ENCODE assay signal across 10 cellular contexts in the genomic region with DNA sequence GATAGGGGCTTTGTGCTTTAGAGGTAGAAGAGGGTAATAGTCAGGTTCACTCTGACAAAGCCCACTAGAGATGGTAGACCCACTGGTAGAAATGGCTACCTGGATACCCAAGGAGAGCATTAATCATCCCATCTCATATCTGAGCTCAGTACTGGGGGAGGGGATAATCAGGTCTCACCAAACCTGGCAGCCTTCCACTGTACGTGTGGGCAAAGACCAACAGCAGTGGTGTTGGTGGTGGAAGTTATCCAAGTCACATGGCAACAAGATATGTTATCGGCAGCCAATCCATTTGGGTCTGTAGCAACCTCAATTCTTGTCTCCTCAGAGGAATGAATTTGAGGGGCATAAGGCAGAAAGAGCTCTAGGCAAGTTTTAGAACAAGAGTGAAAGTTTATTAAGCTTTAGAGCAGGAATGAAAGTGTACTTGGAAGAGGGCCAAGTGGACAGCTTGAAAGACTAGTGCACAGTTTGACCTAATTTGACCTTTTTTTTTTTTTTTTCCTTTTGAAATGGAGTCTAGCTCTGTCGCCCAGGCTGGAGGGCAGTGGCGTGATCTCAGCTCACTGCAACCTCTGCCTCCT.
A peak's percentile ranks its signal among the peaks of the same experiment; 100 is the strongest.
DNase-seq lines count a peak whose midpoint lies in the region; ATAC-seq and TF ChIP-seq lines count a peak whose summit lies in the region.
"Had no signal": no experiment of that assay in that cellular context is flagged by ENCODE, and none has a peak within 500 bp of the region (broad histone marks: within the 10 kb centered on the region; RNA-seq: fewer than 3 reads in every experiment).

No MANE protein-coding gene starts in this region.

- H2BK120ac ChIP-seq in mesenchymal stem cell (ENCODE audit: low read depth, low read length) (no peak overlapping the region), neuronal stem cell (ENCODE audit: low read depth, low read length) (no peak overlapping the region)

- dilution Hi-C loops in mammary epithelial cell (cut with HindIII; ENCODE audit: low sequenced_read_pairs) = no loop called here

- DNase-seq in DMS 273 (lab: John Stamatoyannopoulos, UW; ENCODE audit: unreplicated experiment) (peak; percentile 89), mammary epithelial cell (peak; percentile 71), mesenchymal stem cell (peak; percentile 20), neuronal stem cell (ENCODE audit: low spot score) (no peak), SW 1271 (lab: John Stamatoyannopoulos, UW) (no peak)
- no peak for DNase-seq in activated CD8-positive, alpha-beta memory T cell treated with anti-CD3 and anti-CD28 coated beads, Interleukin-2, amount 50 U/mL, for 48 hours
- DNase-seq: effector memory CD8-positive, alpha-beta T cell; uterus had no signal

- H3K4ac ChIP-seq in mesenchymal stem cell (ENCODE audit: low read depth in 1 of 2, low read length in 2 of 2) = no peak overlapping the region
- no peak overlapping the region for H3K4ac ChIP-seq in neuronal stem cell (ENCODE audit: low read length)

- H3K4me1 ChIP-seq in KMS-11 (ENCODE audit: low read depth, poor library complexity, severe bottlenecking) (peaks cover 32% of the 10 kb centered on the region), mammary epithelial cell (ENCODE audit: insufficient read depth, low read length) (peaks cover 21% of the 10 kb centered on the region), mesenchymal stem cell (ENCODE audit: control insufficient read depth, insufficient read depth, low read depth, low read length) (peaks cover 6% of the 10 kb centered on the region), neuronal stem cell (ENCODE audit: control insufficient read depth in 2 of 2, insufficient read depth in 1 of 2, low read depth in 1 of 2, low read length in 2 of 2) (no peaks in the 10 kb centered on the region)
- H3K4me1 ChIP-seq: uterus had no signal

- H3K4me3 ChIP-seq in KMS-11 (IDR thresholded peaks at IDR 0.05; ENCODE audit: insufficient read depth, low read depth, low read length) = peak overlapping the region; percentile 7
- no peak overlapping the region for H3K4me3 ChIP-seq in mammary epithelial cell (replicated peaks in 1 of 3; ENCODE audit: insufficient read depth in 1 of 3, low read depth in 2 of 3, low read length in 3 of 3)
- no peak overlapping the region for H3K4me3 ChIP-seq in mesenchymal stem cell (ENCODE audit: insufficient read depth in 1 of 2, low read depth in 1 of 2, low read length in 2 of 2)
- H3K4me3 ChIP-seq in neuronal stem cell (ENCODE audit: low read length in 2 of 2) = no peak overlapping the region
- H3K4me3 ChIP-seq: uterus had no signal

- no TSS peak for BruUV-seq in mammary epithelial cell (replicated peaks; lab: Mats Ljungman, UMichigan)

- H3K36me3 ChIP-seq in KMS-11 (ENCODE audit: insufficient read depth) (no peaks in the 10 kb centered on the region), mammary epithelial cell (ENCODE audit: insufficient read depth, low read length) (no peaks in the 10 kb centered on the region), mesenchymal stem cell (ENCODE audit: control insufficient read depth in 1 of 2, insufficient read depth in 2 of 2, low read depth in 1 of 2, low read length in 2 of 2) (no peaks in the 10 kb centered on the region), neuronal stem cell (replicated peaks in 1 of 2; ENCODE audit: control insufficient read depth in 2 of 2, insufficient read depth in 2 of 2, low read length in 2 of 2) (no peaks in the 10 kb centered on the region)
- H3K36me3 ChIP-seq: uterus had no signal

- H2AK5ac ChIP-seq in mesenchymal stem cell (ENCODE audit: low read length, severe bottlenecking) = no peak overlapping the region
- no peak overlapping the region for H2AK5ac ChIP-seq in neuronal stem cell (ENCODE audit: low read depth, low read length)

- H2AFZ ChIP-seq in KMS-11 (ENCODE audit: low read depth) = no peak overlapping the region
- H2AFZ ChIP-seq in mammary epithelial cell (ENCODE audit: low read depth, low read length) = no peak overlapping the region
- H2AFZ ChIP-seq in mesenchymal stem cell (ENCODE audit: low read depth, low read length) = no peak overlapping the region
- H2AFZ ChIP-seq in neuronal stem cell (ENCODE audit: low read length) = no peak overlapping the region

- H3K27me3 ChIP-seq in KMS-11 (ENCODE audit: insufficient read depth, low read depth) = no peaks in the 10 kb centered on the region
- peaks cover 8% of the 10 kb centered on the region for H3K27me3 ChIP-seq in mammary epithelial cell (ENCODE audit: insufficient read depth, low read length)
- H3K27me3 ChIP-seq in mesenchymal stem cell (ENCODE audit: control insufficient read depth in 1 of 2, insufficient read depth in 1 of 2, low read length in 2 of 2) = peaks cover 25 to 37% of the 10 kb centered on the region in 2 experiments
- H3K27me3 ChIP-seq in neuronal stem cell (ENCODE audit: control insufficient read depth in 3 of 3, insufficient read depth in 3 of 3, low read depth in 1 of 3, low read length in 3 of 3) = no peaks in the 10 kb centered on the region
- H3K27me3 ChIP-seq: uterus had no signal

- H2BK15ac ChIP-seq in mesenchymal stem cell (ENCODE audit: low read depth, poor library complexity, severe bottlenecking) (no peak overlapping the region), neuronal stem cell (ENCODE audit: low read length) (no peak overlapping the region)

- no peak for TF ChIP-seq CTCF in KMS-11 (conservative IDR thresholded peaks at IDR 0.05; ENCODE audit: low read depth, low read length)
- TF ChIP-seq CTCF in mammary epithelial cell (conservative IDR thresholded peaks at IDR 0.05 in 1 of 2, IDR thresholded peaks at IDR 0.05 in 1 of 2; ENCODE audit: extremely low read depth in 1 of 2, insufficient read depth in 1 of 2, low read depth in 1 of 2, low read length in 2 of 2) = no peak

- H3K27ac ChIP-seq in KMS-11 (0 out of 2 replicates have a peak overlapping the region, but pooled peaks have one; percentile 4), mammary epithelial cell (ENCODE audit: insufficient read depth, low read depth, low read length) (peak overlapping the region; percentile 36), mesenchymal stem cell (ENCODE audit: low read length, poor library complexity, severe bottlenecking) (no peak overlapping the region), neuronal stem cell (replicated peaks; ENCODE audit: low read length) (no peak overlapping the region)
- H3K27ac ChIP-seq: uterus had no signal

- H4K20me1 ChIP-seq in KMS-11 (ENCODE audit: insufficient read depth) (no peaks in the 10 kb centered on the region), mammary epithelial cell (ENCODE audit: insufficient read depth, low read length) (no peaks in the 10 kb centered on the region)

- H3K79me2 ChIP-seq in KMS-11 (ENCODE audit: insufficient read depth, low read depth) = no peaks in the 10 kb centered on the region
- no peaks in the 10 kb centered on the region for H3K79me2 ChIP-seq in mammary epithelial cell (ENCODE audit: insufficient read depth, low read length)

- H3K4me2 ChIP-seq in KMS-11 (peak overlapping the region; percentile 67), mammary epithelial cell (ENCODE audit: insufficient read depth, low read depth, low read length) (peak overlapping the region; percentile 51), mesenchymal stem cell (ENCODE audit: low read length, poor library complexity, severe bottlenecking) (no peak overlapping the region), neuronal stem cell (ENCODE audit: insufficient read depth, low read length, poor library complexity, severe bottlenecking) (no peak overlapping the region)

- H2BK12ac ChIP-seq in mesenchymal stem cell (ENCODE audit: low read length in 2 of 2) (no peak overlapping the region), neuronal stem cell (ENCODE audit: low read length) (no peak overlapping the region)

- H3K18ac ChIP-seq in mesenchymal stem cell (ENCODE audit: low read depth in 1 of 2, low read length in 2 of 2) (no peak overlapping the region), neuronal stem cell (ENCODE audit: low read length) (no peak overlapping the region)

- intact Hi-C loops in mammary epithelial cell (cut with micrococcal nuclease) = loop anchor here (5.0 kb wide), 2 partner anchors 39 to 66 kb away; no protein-coding TSS in a partner anchor

- in situ Hi-C loops in mammary epithelial cell (cut with MboI; ENCODE audit: low sequenced_read_pairs in 2 of 2) = no loop called here

- H3K9ac ChIP-seq in KMS-11 (no peak overlapping the region; the same call in 1 of the 2 replicates), mammary epithelial cell (ENCODE audit: insufficient read depth, low read length) (no peak overlapping the region), mesenchymal stem cell (ENCODE audit: low read length) (no peak overlapping the region), neuronal stem cell (ENCODE audit: low read depth, low read length, poor library complexity) (no peak overlapping the region)

- H4K8ac ChIP-seq in mesenchymal stem cell (ENCODE audit: low read length) = no peak overlapping the region
- no peak overlapping the region for H4K8ac ChIP-seq in neuronal stem cell (ENCODE audit: low read depth, low read length)

- H3K14ac ChIP-seq in mesenchymal stem cell (ENCODE audit: low read length in 2 of 2) (peak overlapping the region in 1 of 2 experiments; percentile 70), neuronal stem cell (ENCODE audit: low read length) (no peak overlapping the region)

- H2BK5ac ChIP-seq in mesenchymal stem cell (ENCODE audit: low read depth, low read length, poor library complexity, severe bottlenecking) (no peak overlapping the region), neuronal stem cell (ENCODE audit: low read length) (no peak overlapping the region)

- CTCF ChIA-PET in mammary epithelial cell (lab: Charles Lee; ENCODE audit: low non-redundant PET) = interaction anchor here (0.6 kb wide), 1 partner anchor 160 kb away, joined by 4 read pairs; no protein-coding TSS in a partner anchor

- H3K23ac ChIP-seq in mesenchymal stem cell (ENCODE audit: low read length in 2 of 2) (no peak overlapping the region), neuronal stem cell (ENCODE audit: low read depth, low read length, poor library complexity) (no peak overlapping the region)

- no peak for ATAC-seq in HG03135 (IDR thresholded peaks at IDR 0.05; ENCODE audit: unreplicated experiment)

- H3K9me3 ChIP-seq in mammary epithelial cell (replicated peaks; ENCODE audit: insufficient read depth, low read length) = no peaks in the 10 kb centered on the region
- peaks cover 2% of the 10 kb centered on the region for H3K9me3 ChIP-seq in mesenchymal stem cell (ENCODE audit: control insufficient read depth, low read length)
- peaks cover 0 to 3% of the 10 kb centered on the region in 2 donors for H3K9me3 ChIP-seq in neuronal stem cell (replicated peaks in 1 of 2; ENCODE audit: control insufficient read depth in 2 of 2, insufficient read depth in 1 of 2, low read depth in 1 of 2, low read length in 2 of 2)
- H3K9me3 ChIP-seq: uterus had no signal

- 23% methylated on average over 4 of the region's 4 CpGs for WGBS in mammary epithelial cell (ENCODE audit: low coverage, missing lambda C conversion rate)
- WGBS in mesenchymal stem cell = 56% methylated on average over 4 of the region's 4 CpGs
- WGBS in neuronal stem cell (ENCODE audit: extremely low coverage in 2 of 2, insufficient read length in 2 of 2, insufficient replicate concordance in 1 of 2), 2 donors = no CpG with 5 or more reads among the region's 4 CpGs

- H3K79me1 ChIP-seq in mesenchymal stem cell (replicated peaks; ENCODE audit: low read length, poor library complexity, severe bottlenecking) (no peaks in the 10 kb centered on the region), neuronal stem cell (ENCODE audit: low read depth, low read length) (no peaks in the 10 kb centered on the region)

- H4K91ac ChIP-seq in mesenchymal stem cell (ENCODE audit: low read length) (no peak overlapping the region), neuronal stem cell (ENCODE audit: low read depth, low read length, poor library complexity) (no peak overlapping the region)

Comparison
In these comparisons a context has a peak if more than half of its experiments do, and no peak if none do; other contexts are left out.
1. DNase-seq: peak in DMS 273 (single experiment), mammary epithelial cell (single experiment) and mesenchymal stem cell (single experiment); none in activated CD8-positive, alpha-beta memory T cell treated with anti-CD3 and anti-CD28 coated beads, Interleukin-2, amount 50 U/mL, for 48 hours (single experiment), neuronal stem cell (single experiment) and SW 1271 (0 of 2).
2. H3K27ac ChIP-seq: peak in KMS-11 (single experiment) and mammary epithelial cell (single experiment); none in mesenchymal stem cell (single experiment) and neuronal stem cell (single experiment).
3. H3K4me2 ChIP-seq: peak in KMS-11 (single experiment) and mammary epithelial cell (single experiment); none in mesenchymal stem cell (single experiment) and neuronal stem cell (single experiment).